ENCODE assay signal across 8 cellular contexts in the genomic region with DNA sequence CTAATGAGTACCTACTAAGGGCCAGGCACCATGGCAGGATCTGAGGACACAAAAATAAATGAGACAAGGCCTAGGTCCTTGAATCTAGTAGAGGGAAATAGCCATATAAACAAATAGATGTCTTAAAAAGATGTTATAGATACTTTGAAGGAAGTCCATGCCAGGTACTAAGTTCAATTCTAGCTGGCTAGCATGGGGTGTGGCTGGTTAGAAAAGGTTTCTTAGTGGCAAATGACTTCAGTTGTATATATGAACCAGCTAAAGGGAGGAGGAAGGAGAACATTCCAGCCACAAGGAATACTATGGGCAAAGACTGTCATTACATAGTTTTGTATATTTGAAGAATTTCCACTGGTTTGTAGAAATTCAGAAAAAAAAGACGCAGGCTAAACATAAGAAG.
"Had no signal": no experiment of that assay in that cellular context is flagged by ENCODE, and none has a peak within 500 bp of the region (broad histone marks: within the 10 kb centered on the region; RNA-seq: fewer than 3 reads in every experiment).

No MANE protein-coding gene starts in this region.

- FAIRE-seq: G401.6, GM12878, GM12891, GM12892, GM18507, GM19239 had no signal

- H3K4me3 ChIP-seq: GM12878 had no signal

- ATAC-seq: GM12878 had no signal

- DNase-seq: GDM1, GF-D8 had no signal
